ENCODE assay signal across 23 cellular contexts in the genomic region with DNA sequence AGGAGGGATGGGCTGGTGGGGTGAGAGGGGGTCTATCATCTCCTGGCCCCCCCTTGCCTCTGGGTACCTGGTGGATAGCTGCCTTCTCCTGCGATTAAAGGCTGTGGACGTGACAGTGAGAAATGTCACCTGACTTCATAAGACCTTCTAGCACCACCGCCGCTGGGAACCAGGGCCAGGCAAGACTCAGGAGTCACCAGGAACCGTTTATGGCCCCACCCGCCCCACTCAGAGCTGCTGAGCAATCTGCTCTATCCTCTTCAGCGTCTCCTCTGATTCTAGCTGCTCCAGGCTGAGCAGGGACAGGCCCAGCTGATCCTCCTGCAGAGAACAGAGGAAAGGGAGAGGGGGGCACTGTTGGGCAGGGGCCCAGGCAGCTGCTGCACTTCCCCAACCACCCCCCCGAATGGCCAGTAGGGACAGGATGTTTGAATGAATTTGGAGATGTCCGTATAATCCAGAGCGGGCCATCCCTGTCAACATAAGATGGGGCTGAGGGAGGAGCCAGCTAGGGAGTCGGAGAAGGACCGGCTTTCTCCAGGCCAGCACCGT. TPM values are rescaled to one million over a fixed set of nuclear protein-coding genes. Genes with fewer than 3 reads are reported as not detected.
DNase-seq lines count a peak whose midpoint lies in the region; TF ChIP-seq lines count a peak whose summit lies in the region.
"Had no signal": no experiment of that assay in that cellular context is flagged by ENCODE, and none has a peak within 500 bp of the region (broad histone marks: within the 10 kb centered on the region; RNA-seq: fewer than 3 reads in every experiment).

No MANE protein-coding gene starts in this region.

- H3K23ac ChIP-seq in trophoblast cell (ENCODE audit: low read length): no peak overlapping the region

- H2AFZ ChIP-seq in trophoblast cell (ENCODE audit: insufficient read depth, low read length, poor library complexity): no peak overlapping the region
- H2AFZ ChIP-seq: GM23338 had no signal

- H3K4me3 ChIP-seq in H7 (ENCODE audit: insufficient read depth, low read depth, low read length) (no peak overlapping the region), epithelial cell of esophagus (ENCODE audit: low read length) (no peak overlapping the region), tibial nerve (no peak overlapping the region), trophoblast cell (ENCODE audit: low read depth, low read length) (no peak overlapping the region)
- H3K4me3 ChIP-seq: GM23338, HAP-1, K562 had no signal

- no peak overlapping the region for H3K9ac ChIP-seq in trophoblast cell (ENCODE audit: low read length)

- no peak overlapping the region for H4K91ac ChIP-seq in trophoblast cell (ENCODE audit: low read depth, low read length)

- H3K36me3 ChIP-seq in H7 (replicated peaks; ENCODE audit: control insufficient read depth, insufficient read depth, low read length): peaks cover 36% of the 10 kb centered on the region
- peaks cover 0 to 63% (median 5%) of the 10 kb centered on the region in 3 donors for H3K36me3 ChIP-seq in tibial nerve
- peaks cover 62 to 71% of the 10 kb centered on the region in 2 experiments for H3K36me3 ChIP-seq in trophoblast cell (ENCODE audit: control insufficient read depth in 1 of 2, insufficient read depth in 2 of 2, low read length in 2 of 2)

- TF ChIP-seq EP300 in tibial nerve (IDR thresholded peaks at IDR 0.05): no peak

- no peaks in the 10 kb centered on the region for H3K79me1 ChIP-seq in trophoblast cell (ENCODE audit: low read length)

- TF ChIP-seq CTCF in RWPE1 (conservative IDR thresholded peaks at IDR 0.05; ENCODE audit: low read depth) (no peak), epithelial cell of esophagus (IDR thresholded peaks at IDR 0.05; ENCODE audit: insufficient read depth, low read depth, low read length, missing control alignments) (no peak), tibial nerve (IDR thresholded peaks at IDR 0.05) (no peak)

- H3K9me3 ChIP-seq in tibial nerve: no peaks in the 10 kb centered on the region
- peaks cover 4% of the 10 kb centered on the region for H3K9me3 ChIP-seq in trophoblast cell (ENCODE audit: insufficient read depth, low read depth, low read length)
- H3K9me3 ChIP-seq: BE2C, Caco-2, HAP-1 had no signal

- CTCF ChIA-PET in RWPE1 (lab: Yijun Ruan, JAX): no interaction called here

- H3K79me2 ChIP-seq in trophoblast cell (ENCODE audit: control insufficient read depth, insufficient read depth, low read length, poor library complexity): no peaks in the 10 kb centered on the region

- no peak overlapping the region for H4K12ac ChIP-seq in trophoblast cell (ENCODE audit: low read depth, low read length)

- H3K18ac ChIP-seq in trophoblast cell (ENCODE audit: low read length): no peak overlapping the region

- no peak overlapping the region for H3K4ac ChIP-seq in trophoblast cell (ENCODE audit: low read depth, low read length)

- no peak for TF ChIP-seq POLR2A in tibial nerve (IDR thresholded peaks at IDR 0.05)

- H4K8ac ChIP-seq in trophoblast cell (ENCODE audit: low read depth, low read length): no peak overlapping the region

- no peak overlapping the region for H3K14ac ChIP-seq in trophoblast cell (ENCODE audit: low read length)

- no peaks in the 10 kb centered on the region for H3K27me3 ChIP-seq in H7 (ENCODE audit: control insufficient read depth, insufficient read depth, low read length)
- peaks cover 0 to 16% of the 10 kb centered on the region in 2 donors for H3K27me3 ChIP-seq in tibial nerve
- no peaks in the 10 kb centered on the region for H3K27me3 ChIP-seq in trophoblast cell (ENCODE audit: insufficient read depth, low read length)

- H3K4me1 ChIP-seq in tibial nerve (no peaks in the 10 kb centered on the region), trophoblast cell (ENCODE audit: control insufficient read depth in 1 of 2, insufficient read depth in 2 of 2, low read length in 2 of 2) (no peaks in the 10 kb centered on the region)
- H3K4me1 ChIP-seq: BE2C, Caco-2, HAP-1 had no signal

- no peak overlapping the region for H3K4me2 ChIP-seq in trophoblast cell (ENCODE audit: low read length)
- H3K4me2 ChIP-seq: GM23338 had no signal

- no peak overlapping the region for H2AK5ac ChIP-seq in trophoblast cell (ENCODE audit: low read length)

- no peak overlapping the region for H2BK5ac ChIP-seq in trophoblast cell (ENCODE audit: low read depth, low read length, poor library complexity)

- DNase-seq in 8988T (peak; percentile 22), H7 (peak; percentile 52), RWPE1 (ENCODE audit: low spot score) (no peak), epithelial cell of esophagus (ENCODE audit: low read depth) (peak; percentile 32), tibial nerve (ENCODE audit: low spot score in 2 of 2) (no peak), NCI-H69 (lab: John Stamatoyannopoulos, UW) (no peak), trophoblast cell (no peak), COR-L47 (lab: John Stamatoyannopoulos, UW) (no peak)
- DNase-seq: BE2C; C1 segment of cervical spinal cord; Caco-2; CD4-positive, CD25-positive, alpha-beta regulatory T cell; CD8-positive, alpha-beta memory T cell; DMS153; DMS79; GDM1; IMR-90 had no signal

- WGBS in tibial nerve, 2 donors: 72 to 76% methylated on average over 13 of the region's 13 CpGs
- WGBS in trophoblast cell (ENCODE audit: extremely low coverage, insufficient coverage, insufficient read length): no CpG with 5 or more reads among the region's 13 CpGs

- POLR2A ChIA-PET in RWPE1 (lab: Yijun Ruan, JAX; ENCODE audit: low non-redundant PET): interaction anchor here (0.6 kb wide), 1 partner anchor 8 kb away, joined by 4 read pairs; no protein-coding TSS in a partner anchor

- no peak overlapping the region for H2BK12ac ChIP-seq in trophoblast cell (ENCODE audit: low read length)

- H3K27ac ChIP-seq in RWPE1: peak overlapping the region; percentile 28
- H3K27ac ChIP-seq in tibial nerve: no peak overlapping the region
- no peak overlapping the region for H3K27ac ChIP-seq in trophoblast cell (ENCODE audit: low read depth, low read length)
- H3K27ac ChIP-seq: HL-60 had no signal

- H2BK120ac ChIP-seq in trophoblast cell (ENCODE audit: insufficient read depth, low read length, poor library complexity): no peak overlapping the region

RNA-seq across cellular contexts. Expression of a gene that starts 10.9 kb away (rescaled TPM):
- total RNA-seq in H7 (2014; rRNA removed; shearing (Covaris generic)): 1.6 and 1.8 TPM in 2 replicates
- not detected for total RNA-seq in tibial nerve
- 1.7 and 1.9 TPM in 2 replicates for polyA plus RNA-seq in trophoblast cell (2013)
- total RNA-seq: A172; CD8-positive, alpha-beta memory T cell had no signal
- polyA plus RNA-seq: CD4-positive, CD25-positive, alpha-beta regulatory T cell; CD8-positive, alpha-beta memory T cell had no signal

RNA-seq across cellular contexts. Expression of a gene that starts 18.9 kb away (rescaled TPM):
- 48.7 and 54.2 TPM in 2 replicates for total RNA-seq in H7 (2014; rRNA removed; shearing (Covaris generic))
- total RNA-seq in tibial nerve: 10 to 100 TPM in 3 of 4 donors, 1 to 10 TPM in 1; 9.4 to 19.5 (median 17.6) TPM
- 28.2 and 30.2 TPM in 2 replicates for polyA plus RNA-seq in trophoblast cell (2013)

RNA-seq across cellular contexts. Expression of a gene that starts 28.8 kb away (rescaled TPM):
- total RNA-seq in H7 (2014; rRNA removed; shearing (Covaris generic)): not detected in 2 replicates
- 1 to 10 TPM in 1 of 4 donors, under 1 TPM in 1, not detected in 2; 0.30 to 1.3 TPM for total RNA-seq in tibial nerve
- 0.03 TPM in 1 of 2 replicates, not detected in the other for polyA plus RNA-seq in trophoblast cell (2013)
- total RNA-seq: A172; Caco-2; CD4-positive, CD25-positive, alpha-beta regulatory T cell; CD8-positive, alpha-beta memory T cell; GM23338; HT1080; IMR-90 had no signal
- polyA plus RNA-seq: CD4-positive, CD25-positive, alpha-beta regulatory T cell; GM23338; IMR-90 had no signal

RNA-seq across cellular contexts. Expression of a gene that starts 53.4 kb away (rescaled TPM):
- total RNA-seq in H7 (2014; rRNA removed; shearing (Covaris generic)): 12.8 and 18.9 TPM in 2 replicates
- 10 to 100 TPM; 10.0 to 27.9 (median 17.1) TPM for total RNA-seq in tibial nerve
- 190 TPM in 2 replicates for polyA plus RNA-seq in trophoblast cell (2013)

RNA-seq across cellular contexts. Expression of a gene that starts 55.0 kb away (rescaled TPM):
- total RNA-seq in H7 (2014; rRNA removed; shearing (Covaris generic)): 35.8 and 39.6 TPM in 2 replicates
- total RNA-seq in tibial nerve: 10 to 100 TPM in 1 of 4 donors, 1 to 10 TPM in 3; 2.2 to 10.8 (median 6.2) TPM
- polyA plus RNA-seq in trophoblast cell (2013): 10.8 and 11.1 TPM in 2 replicates

Comparison
In these comparisons a context has a peak if more than half of its experiments do, and no peak if none do; other contexts are left out.
1. DNase-seq: peak in 8988T (single experiment), H7 (single experiment) and epithelial cell of esophagus (single experiment); none in RWPE1 (single experiment), tibial nerve (0 of 2), NCI-H69 (single experiment), trophoblast cell (0 of 2) and COR-L47 (single experiment).